ENCODE assay signal across 1 cellular context in genomic region chr13:24076636-24077035, GRCh38.
TF ChIP-seq lines count a peak whose summit lies in the region.

No MANE protein-coding gene starts in this region.

TF ChIP-seq in H1, 55 proteins besides CTCF, POLR2A, EP300 and RAD21 (continued from another document):
- TF ChIP-seq ATF2 (IDR thresholded peaks at IDR 0.05; ENCODE audit: low read length) (no peak), BCL11A (IDR thresholded peaks at IDR 0.05; ENCODE audit: low read depth in 2 of 2, low read length in 2 of 2) (no peak), E2F6 (IDR thresholded peaks at IDR 0.05) (no peak), ATF3 (IDR thresholded peaks at IDR 0.05; ENCODE audit: insufficient read depth, low read depth, low read length) (no peak), PHF8 (conservative IDR thresholded peaks at IDR 0.05; ENCODE audit: low read depth, low read length) (no peak), TAF7 (optimal IDR thresholded peaks at IDR 0.05; ENCODE audit: borderline replicate concordance, low read depth, low read length) (no peak), TEAD4 (IDR thresholded peaks at IDR 0.05; ENCODE audit: low read depth, low read length) (no peak), HDAC2 (IDR thresholded peaks at IDR 0.05; ENCODE audit: borderline replicate concordance in 1 of 2, low read depth in 2 of 2, low read length in 2 of 2) (no peak), EGR1 (IDR thresholded peaks at IDR 0.05; ENCODE audit: borderline replicate concordance, low read depth, low read length) (no peak), GTF2F1 (IDR thresholded peaks at IDR 0.05; ENCODE audit: borderline replicate concordance, low read depth, low read length) (no peak)
